Comparison of ENCODE assay signal across 8 cellular contexts in genomic region chr13:110716235-110716505, GRCh38. TPM values are rescaled to one million over a fixed set of nuclear protein-coding genes. Genes with fewer than 3 reads are reported as not detected.
DNase-seq lines count a peak whose midpoint lies in the region; ATAC-seq and FAIRE-seq lines count a peak whose summit lies in the region.

No MANE protein-coding gene starts in this region.

- H3K4me3 ChIP-seq in HUES48 (ENCODE audit: low read depth, low read length) (peak overlapping the region; percentile 93), iPS DF 6.9 (ENCODE audit: low read length) (peak overlapping the region; percentile 92; the same call in 1 of the 2 replicates), small intestine (ENCODE audit: low read depth in 1 of 2, low read length in 2 of 2) (peak overlapping the region; percentile 69 to 95)

- no peaks in the 10 kb centered on the region for H3K9me3 Mint-ChIP-seq in activated naive CD8-positive, alpha-beta T cell treated with anti-CD3 and anti-CD28 coated beads, Interleukin-2, amount 50 U/mL, for 24 hours

- H3K4me1 ChIP-seq in HUES48 (ENCODE audit: control insufficient read depth, insufficient read depth, low read length) = peaks cover 21% of the 10 kb centered on the region
- H3K4me1 ChIP-seq in iPS DF 6.9 (ENCODE audit: control insufficient read depth, insufficient read depth, low read length) = peaks cover 2% of the 10 kb centered on the region; the same call in 1 of the 2 replicates
- peaks cover 0 to 5% of the 10 kb centered on the region in 2 donors for H3K4me1 ChIP-seq in small intestine (ENCODE audit: control insufficient read depth in 2 of 2, insufficient read depth in 1 of 2, low read depth in 1 of 2, low read length in 1 of 2)

- no peaks in the 10 kb centered on the region for H3K9me3 ChIP-seq in HUES48 (ENCODE audit: control insufficient read depth, insufficient read depth, low read length)
- H3K9me3 ChIP-seq in iPS DF 6.9 (ENCODE audit: control insufficient read depth, insufficient read depth, low read length) = no peaks in the 10 kb centered on the region
- H3K9me3 ChIP-seq in small intestine (ENCODE audit: control insufficient read depth, low read depth) = no peaks in the 10 kb centered on the region

- no CpG with 5 or more reads among the region's 13 CpGs for WGBS in iPS DF 6.9 (ENCODE audit: insufficient coverage, insufficient read length)
- WGBS in small intestine, 3 donors = 0% methylated on average over 13 of the region's 13 CpGs

- peaks cover 45% of the 10 kb centered on the region for H3K4me1 Mint-ChIP-seq in activated naive CD8-positive, alpha-beta T cell treated with anti-CD3 and anti-CD28 coated beads, Interleukin-2, amount 50 U/mL, for 24 hours

- H3K27ac ChIP-seq in HUES48 (ENCODE audit: low read depth, low read length) = peak overlapping the region; percentile 89
- H3K27ac ChIP-seq in iPS DF 6.9 (ENCODE audit: low read length) = no peak overlapping the region
- H3K27ac ChIP-seq in small intestine (ENCODE audit: low read depth in 1 of 2, low read length in 1 of 2) = peak overlapping the region; percentile 92 to 98

- H3K4me3 Mint-ChIP-seq in activated naive CD8-positive, alpha-beta T cell treated with anti-CD3 and anti-CD28 coated beads, Interleukin-2, amount 50 U/mL, for 24 hours = peak overlapping the region; percentile 96

- H3K27me3 Mint-ChIP-seq in activated naive CD8-positive, alpha-beta T cell treated with anti-CD3 and anti-CD28 coated beads, Interleukin-2, amount 50 U/mL, for 24 hours = peaks cover 3% of the 10 kb centered on the region

- no peak for FAIRE-seq in small intestine (lab: Jason Lieb, UNC)

- peaks cover 22% of the 10 kb centered on the region for H3K36me3 ChIP-seq in HUES48 (ENCODE audit: control insufficient read depth, insufficient read depth, low read length)
- H3K36me3 ChIP-seq in iPS DF 6.9 (ENCODE audit: control insufficient read depth, insufficient read depth, low read length) = peaks cover 7% of the 10 kb centered on the region
- peaks cover 4 to 6% of the 10 kb centered on the region in 2 donors for H3K36me3 ChIP-seq in small intestine (ENCODE audit: control insufficient read depth in 2 of 2, insufficient read depth in 2 of 2, low read length in 2 of 2)

- H3K27me3 ChIP-seq in HUES48 (ENCODE audit: control insufficient read depth, insufficient read depth, low read length) (no peaks in the 10 kb centered on the region), iPS DF 6.9 (ENCODE audit: control insufficient read depth, insufficient read depth, low read length) (no peaks in the 10 kb centered on the region), small intestine (ENCODE audit: control insufficient read depth in 2 of 2, insufficient read depth in 2 of 2, low read length in 2 of 2) (no peaks in the 10 kb centered on the region)

- no peak for ATAC-seq in activated naive CD8-positive, alpha-beta T cell treated with anti-CD3 and anti-CD28 coated beads, Interleukin-2, amount 50 U/mL, for 24 hours
- ATAC-seq in GM18870 (IDR thresholded peaks at IDR 0.05; ENCODE audit: unreplicated experiment) = no peak
- ATAC-seq in GM21423 (IDR thresholded peaks at IDR 0.05; ENCODE audit: unreplicated experiment) = no peak

- peaks cover 22% of the 10 kb centered on the region for H3K36me3 Mint-ChIP-seq in activated naive CD8-positive, alpha-beta T cell treated with anti-CD3 and anti-CD28 coated beads, Interleukin-2, amount 50 U/mL, for 24 hours (ENCODE audit: low read depth)

- peak overlapping the region; percentile 95 for H3K27ac Mint-ChIP-seq in activated naive CD8-positive, alpha-beta T cell treated with anti-CD3 and anti-CD28 coated beads, Interleukin-2, amount 50 U/mL, for 24 hours

- H3K9ac ChIP-seq in HUES48 (ENCODE audit: low read depth, low read length) = peak overlapping the region; percentile 71

- DNase-seq in Ammon's horn (ENCODE audit: low spot score) (peak; percentile 34), iPS DF 6.9 (ENCODE audit: low read depth, low spot score) (no peak), small intestine (peak; percentile 73)
- no peak for DNase-seq in activated naive CD8-positive, alpha-beta T cell treated with anti-CD3 and anti-CD28 coated beads, Interleukin-2, amount 50 U/mL, for 24 hours
- DNase-seq in activated CD8-positive, alpha-beta memory T cell treated with anti-CD3 and anti-CD28 coated beads, Interleukin-2, amount 50 U/mL, for 4 hours = no peak

RNA-seq across cellular contexts. Expression of gene ING1, which starts 2.7 kb away (rescaled TPM):
- 10 to 100 TPM; 10.8 to 18.6 (median 15.7) TPM for polyA plus RNA-seq in small intestine

RNA-seq across cellular contexts. Expression of gene CARS2, which starts 10.3 kb away (rescaled TPM):
- polyA plus RNA-seq in small intestine = 10 to 100 TPM; 69.7 to 92.6 (median 77.3) TPM

Comparison
In these comparisons a context has a peak if more than half of its experiments do, and no peak if none do; other contexts are left out.
1. DNase-seq: peak in Ammon's horn (single experiment) and small intestine (single experiment); none in activated naive CD8-positive, alpha-beta T cell treated with anti-CD3 and anti-CD28 coated beads, Interleukin-2, amount 50 U/mL, for 24 hours (single experiment), iPS DF 6.9 (single experiment) and activated CD8-positive, alpha-beta memory T cell treated with anti-CD3 and anti-CD28 coated beads, Interleukin-2, amount 50 U/mL, for 4 hours (single experiment).
2. Peak in every context shown above with its lines, with median percentiles within 50 percentile points of each other: H3K4me3 ChIP-seq.